In the genomic region with DNA sequence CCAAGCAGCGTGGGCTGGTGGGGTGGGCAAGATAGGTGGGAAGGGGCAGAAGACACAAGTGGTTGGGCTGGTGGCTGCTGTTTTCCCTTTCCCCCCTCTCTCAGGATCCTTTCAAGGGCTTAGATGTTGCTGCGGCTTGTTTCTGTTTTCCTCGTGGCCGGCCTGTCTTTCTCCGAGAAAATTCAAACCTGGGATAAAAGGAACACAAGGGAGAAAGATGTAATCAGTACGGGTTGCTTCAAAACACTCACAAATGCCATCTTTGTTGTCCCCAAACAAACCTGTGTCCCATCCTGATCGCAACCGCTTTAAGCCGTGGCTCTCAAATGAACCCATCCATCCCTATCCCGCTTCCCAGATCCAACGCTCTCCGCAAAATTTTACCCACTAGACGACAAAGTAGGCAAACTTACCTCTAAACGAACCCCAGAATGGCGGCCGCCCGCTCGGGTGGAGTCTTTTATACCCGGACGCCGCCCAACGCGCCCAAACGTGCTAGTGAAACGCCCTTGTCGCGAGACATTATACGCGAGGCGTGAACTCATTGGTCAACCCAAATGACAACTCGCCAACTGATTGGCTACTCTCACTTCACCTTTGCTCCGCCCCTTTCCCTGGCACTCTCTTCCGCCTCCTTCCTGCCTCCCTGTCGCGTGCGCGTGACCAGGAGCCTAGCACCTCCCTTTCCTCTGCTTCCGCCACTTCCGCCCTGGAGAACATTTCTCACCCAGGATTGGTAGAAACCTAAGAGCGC, we compare ENCODE assay signal across 8 cellular contexts. TPM values are rescaled to one million over a fixed set of nuclear protein-coding genes. Genes with fewer than 3 reads are reported as not detected.
DNase-seq lines count a peak whose midpoint lies in the region; ATAC-seq, FAIRE-seq and TF ChIP-seq lines count a peak whose summit lies in the region.

Gene PPP1R10 (minus strand): TSS at position 433 of the 754 bp plus-strand sequence. CDS start 7,299 bp downstream, outside the sequence.

- peak within 1 kb of the TSS; percentile 68 for H2BK120ac ChIP-seq in trophoblast cell (ENCODE audit: insufficient read depth, low read length, poor library complexity)

- peak within 1 kb of the TSS; percentile 98 for H3K9ac ChIP-seq in trophoblast cell (ENCODE audit: low read length)

- H3K4me1 ChIP-seq in cardiac muscle cell (ENCODE audit: low read depth) (peaks cover 21% of the 10 kb centered on the region), trophoblast cell (ENCODE audit: control insufficient read depth in 1 of 2, insufficient read depth in 2 of 2, low read length in 2 of 2) (peaks cover 3 to 6% of the 10 kb centered on the region in 2 experiments), transverse colon (peaks cover 14 to 43% (median 36%) of the 10 kb centered on the region in 4 donors)

- peak within 1 kb of the TSS; percentile 89 for H4K91ac ChIP-seq in trophoblast cell (ENCODE audit: low read depth, low read length)

- ATAC-seq in HG02840 (IDR thresholded peaks at IDR 0.05; ENCODE audit: low FRiP score, unreplicated experiment) (peak; percentile 89), T-cell (replicated peaks in 1 of 4) (peak; percentile 78 to 81 (median 78))

- peak; percentile 99 for FAIRE-seq in GM12891 (lab: Jason Lieb, UNC)

- intact Hi-C loops in transverse colon (cut with DNase I; ENCODE audit: low total_unique reads): loop anchor here (5.0 kb wide), 2 partner anchors 70 to 105 kb away; partner anchors contain the start of genes PPP1R18 and TUBB

- H3K27ac Mint-ChIP-seq in T-cell: peak within 1 kb of the TSS; percentile 100

- H3K9me3 Mint-ChIP-seq in T-cell: no peaks in the 10 kb centered on the region

- no peak for TF ChIP-seq EP300 in transverse colon (IDR thresholded peaks at IDR 0.05; ENCODE audit: low read depth)

- peak within 1 kb of the TSS; percentile 82 for H2BK5ac ChIP-seq in trophoblast cell (ENCODE audit: low read depth, low read length, poor library complexity)

- peak within 1 kb of the TSS; percentile 81 for H3K4me2 ChIP-seq in trophoblast cell (ENCODE audit: low read length)

- peak within 1 kb of the TSS; percentile 94 for H4K8ac ChIP-seq in trophoblast cell (ENCODE audit: low read depth, low read length)

- peaks cover 16% of the 10 kb centered on the region for H3K79me1 ChIP-seq in trophoblast cell (ENCODE audit: low read length)

- peak; percentile 59 for DNase-seq in GM12891 (ENCODE audit: insufficient read length, low spot score)
- DNase-seq in NCI-H1436 treated with DMSO at 0.1 percent for 48 hours (lab: John Stamatoyannopoulos, UW): peak; percentile 99
- DNase-seq in T-cell: peak; percentile 94 to 100 (median 98)
- DNase-seq in cardiac muscle cell (ENCODE audit: low read depth in 1 of 2, low spot score in 1 of 2): peak; percentile 100
- peak; percentile 100 for DNase-seq in trophoblast cell
- peak; percentile 99 for DNase-seq in transverse colon

- peaks cover 0 to 2% of the 10 kb centered on the region in 2 donors for H3K27me3 Mint-ChIP-seq in T-cell

- peak within 1 kb of the TSS; percentile 97 for H3K4ac ChIP-seq in trophoblast cell (ENCODE audit: low read depth, low read length)

- H3K36me3 ChIP-seq in cardiac muscle cell (peaks cover 20% of the 10 kb centered on the region), trophoblast cell (ENCODE audit: control insufficient read depth in 1 of 2, insufficient read depth in 2 of 2, low read length in 2 of 2) (peaks cover 9 to 15% of the 10 kb centered on the region in 2 experiments), transverse colon (peaks cover 0 to 33% (median 16%) of the 10 kb centered on the region in 4 donors)

- H3K9me3 ChIP-seq in cardiac muscle cell (ENCODE audit: low read depth): no peaks in the 10 kb centered on the region
- H3K9me3 ChIP-seq in trophoblast cell (ENCODE audit: insufficient read depth, low read depth, low read length): no peaks in the 10 kb centered on the region
- no peaks in the 10 kb centered on the region for H3K9me3 ChIP-seq in transverse colon

- TF ChIP-seq CTCF in cardiac muscle cell (IDR thresholded peaks at IDR 0.05; ENCODE audit: low read depth, low read length) (no peak), transverse colon (IDR thresholded peaks at IDR 0.05) (no peak)

- H3K18ac ChIP-seq in trophoblast cell (ENCODE audit: low read length): peak within 1 kb of the TSS; percentile 74

- H4K12ac ChIP-seq in trophoblast cell (ENCODE audit: low read depth, low read length): peak within 1 kb of the TSS; percentile 89

- no peak within 1 kb of the TSS for H2BK12ac ChIP-seq in trophoblast cell (ENCODE audit: low read length)

- H3K4me3 ChIP-seq in cardiac muscle cell (peak within 1 kb of the TSS; percentile 83), trophoblast cell (ENCODE audit: low read depth, low read length) (peak within 1 kb of the TSS; percentile 85), transverse colon (peak within 1 kb of the TSS; percentile 63 to 76 (median 70))

- peak within 1 kb of the TSS; percentile 93 to 100 (median 98) for H3K4me3 Mint-ChIP-seq in T-cell

- peaks cover 39% of the 10 kb centered on the region for H3K36me3 Mint-ChIP-seq in T-cell

- CTCF ChIA-PET in T-cell (lab: Charles Lee): interaction anchor here (0.7 to 1.2 kb wide), 3 partner anchors 9 to 270 kb away, joined by 3 to 5 read pairs (median 3); partner anchors contain the start of genes ABCF1 (in 1 of the 2) and ATAT1 (in 1 of the 2)

- peak; percentile 100 for TF ChIP-seq POLR2A in GM12891 (IDR thresholded peaks at IDR 0.05; ENCODE audit: low read depth, low read length)
- TF ChIP-seq POLR2A in transverse colon (IDR thresholded peaks at IDR 0.05): peak; percentile 100

- POLR2A ChIA-PET in T-cell (lab: Charles Lee): interaction anchor here in 1 of 2 donors (0.5 to 0.8 kb wide), 2 partner anchors 75 to 104 kb away, joined by 3 read pairs; no protein-coding TSS in a partner anchor

- H3K14ac ChIP-seq in trophoblast cell (ENCODE audit: low read length): peak within 1 kb of the TSS; percentile 88

- H2AK5ac ChIP-seq in trophoblast cell (ENCODE audit: low read length): peak within 1 kb of the TSS; percentile 92

- H3K4me1 Mint-ChIP-seq in T-cell: peaks cover 42 to 49% (median 43%) of the 10 kb centered on the region in 3 donors

- 0% methylated on average over 40 of the region's 40 CpGs for WGBS in adipose tissue, 3 donors
- WGBS in trophoblast cell (ENCODE audit: extremely low coverage, insufficient coverage, insufficient read length): no CpG with 5 or more reads among the region's 40 CpGs
- WGBS in transverse colon (ENCODE audit: low coverage in 1 of 2), 2 donors: 0% methylated on average over 14 to 40 of the region's 40 CpGs

- H3K79me2 ChIP-seq in trophoblast cell (ENCODE audit: control insufficient read depth, insufficient read depth, low read length, poor library complexity): peaks cover 15% of the 10 kb centered on the region

- peak within 1 kb of the TSS; percentile 46 for H2AFZ ChIP-seq in trophoblast cell (ENCODE audit: insufficient read depth, low read length, poor library complexity)

- peak within 1 kb of the TSS; percentile 88 for H3K27ac ChIP-seq in adipose tissue (ENCODE audit: low read depth, low read length)
- peak within 1 kb of the TSS; percentile 99 for H3K27ac ChIP-seq in cardiac muscle cell
- peak within 1 kb of the TSS; percentile 90 for H3K27ac ChIP-seq in trophoblast cell (ENCODE audit: low read depth, low read length)
- peak within 1 kb of the TSS; percentile 94 to 98 (median 96) for H3K27ac ChIP-seq in transverse colon

- in situ Hi-C loops in transverse colon (cut with MboI; ENCODE audit: low pct_ligation_motif_present in 1 of 4, low pct_unique_long_range_greater_than_20kb in 1 of 4, low sequenced_read_pairs in 3 of 4): no loop called here

- H3K23ac ChIP-seq in trophoblast cell (ENCODE audit: low read length): no peak within 1 kb of the TSS

- H3K27me3 ChIP-seq in cardiac muscle cell: no peaks in the 10 kb centered on the region
- no peaks in the 10 kb centered on the region for H3K27me3 ChIP-seq in trophoblast cell (ENCODE audit: insufficient read depth, low read length)
- no peaks in the 10 kb centered on the region for H3K27me3 ChIP-seq in transverse colon

TF ChIP-seq in GM12891, 5 proteins besides CTCF, POLR2A, EP300 and RAD21:
- TF ChIP-seq TAF1 (IDR thresholded peaks at IDR 0.05; ENCODE audit: low read depth, low read length) (peak; percentile 99), POU2F2 (IDR thresholded peaks at IDR 0.05; ENCODE audit: low read depth, low read length) (peak; percentile 97), POLR2AphosphoS5 (IDR thresholded peaks at IDR 0.05; ENCODE audit: low read depth, low read length) (peak; percentile 100), PAX5 (IDR thresholded peaks at IDR 0.05; ENCODE audit: insufficient read depth, low read length, severe bottlenecking) (no peak), SPI1 (IDR thresholded peaks at IDR 0.05; ENCODE audit: low read depth, low read length) (peak; percentile 76)

RNA-seq across cellular contexts. Expression of gene PPP1R10, which starts in this region (rescaled TPM):
- 10.6 TPM for polyA plus RNA-seq in GM12891 (2012; ENCODE audit: low read depth, missing spikeins)
- total RNA-seq in T-cell: 100 to 1,000 TPM; 104 to 170 (median 163) TPM
- polyA plus RNA-seq in adipose tissue: 10 to 100 TPM; 11.6 to 27.4 (median 18.1) TPM
- total RNA-seq in cardiac muscle cell: 47.3 and 65.6 TPM in 2 replicates
- 42.4 and 42.9 TPM in 2 replicates for polyA plus RNA-seq in cardiac muscle cell
- 153 and 155 TPM in 2 replicates for polyA plus RNA-seq in trophoblast cell (2013)
- total RNA-seq in transverse colon: 10 to 100 TPM; 35.5 to 62.5 (median 53.8) TPM

Comparison
In these comparisons a context has a peak if more than half of its experiments do, and no peak if none do; other contexts are left out.
1. Peak in every context shown above with its lines: DNase-seq, ATAC-seq, H3K4me3 ChIP-seq and H3K27ac ChIP-seq.